ENCODE assay signal across 1 cellular context in genomic region chr6:34071884-34072379, GRCh38.
TF ChIP-seq lines count a peak whose summit lies in the region.

No MANE protein-coding gene starts in this region.

TF ChIP-seq in H1, 55 proteins besides CTCF, POLR2A, EP300 and RAD21 (continued from another document):
- TF ChIP-seq RXRA (IDR thresholded peaks at IDR 0.05; ENCODE audit: insufficient read depth, low read depth, low read length), result no peak
- no peak for TF ChIP-seq TAF1 (IDR thresholded peaks at IDR 0.05; ENCODE audit: low read depth, low read length)
- TF ChIP-seq CHD7 (IDR thresholded peaks at IDR 0.05; ENCODE audit: insufficient replicate concordance, low read length), result no peak
- TF ChIP-seq POU5F1 (IDR thresholded peaks at IDR 0.05; ENCODE audit: low read depth, low read length), result no peak
- no peak for TF ChIP-seq ATF2 (IDR thresholded peaks at IDR 0.05; ENCODE audit: low read length)
- TF ChIP-seq E2F6 (IDR thresholded peaks at IDR 0.05), result no peak
- TF ChIP-seq KDM4A (IDR thresholded peaks at IDR 0.05; ENCODE audit: low read depth, low read length, severe bottlenecking), result no peak
- no peak for TF ChIP-seq SIN3A (conservative IDR thresholded peaks at IDR 0.05 in 1 of 2, IDR thresholded peaks at IDR 0.05 in 1 of 2; ENCODE audit: low read depth in 1 of 2, low read length in 2 of 2)
- TF ChIP-seq SUZ12 (IDR thresholded peaks at IDR 0.05; ENCODE audit: low read length), result no peak
- no peak for TF ChIP-seq MAX (IDR thresholded peaks at IDR 0.05)
- TF ChIP-seq ZNF274 (IDR thresholded peaks at IDR 0.05; ENCODE audit: borderline replicate concordance, extremely low read depth, low read length), result no peak
- TF ChIP-seq BACH1 (IDR thresholded peaks at IDR 0.05; ENCODE audit: low read length), result no peak
- TF ChIP-seq RFX5 (IDR thresholded peaks at IDR 0.05; ENCODE audit: borderline replicate concordance, low read depth, low read length), result no peak
- TF ChIP-seq BCL11A (IDR thresholded peaks at IDR 0.05; ENCODE audit: low read depth in 2 of 2, low read length in 2 of 2), result no peak
- TF ChIP-seq TEAD4 (IDR thresholded peaks at IDR 0.05; ENCODE audit: low read depth, low read length), result no peak
- TF ChIP-seq SP2 (IDR thresholded peaks at IDR 0.05; ENCODE audit: low read length), result no peak
- TF ChIP-seq FOSL1 (IDR thresholded peaks at IDR 0.05; ENCODE audit: insufficient read depth, low read depth, low read length), result no peak
- TF ChIP-seq SRF (IDR thresholded peaks at IDR 0.05; ENCODE audit: low read depth, low read length), result no peak
